In genomic region chr6:149153637-149154036, GRCh38 we compare ENCODE assay signal across 21 cellular contexts.
DNase-seq lines count a peak whose midpoint lies in the region; ATAC-seq and TF ChIP-seq lines count a peak whose summit lies in the region.
"Had no signal": no experiment of that assay in that cellular context is flagged by ENCODE, and none has a peak within 500 bp of the region (broad histone marks: within the 10 kb centered on the region; RNA-seq: fewer than 3 reads in every experiment).

No MANE protein-coding gene starts in this region.

- H3K36me3 ChIP-seq in Loucy (ENCODE audit: insufficient read depth, low read length): no peaks in the 10 kb centered on the region
- H3K36me3 ChIP-seq: colonic mucosa, heart right ventricle, lower lobe of right lung, ovary, transverse colon had no signal

- H3K9me2 ChIP-seq in Loucy (replicated peaks; ENCODE audit: low read depth, low read length): no peaks in the 10 kb centered on the region

- CTCF ChIA-PET in activated naive CD4-positive, alpha-beta T cell treated with anti-CD3 and anti-CD28 coated beads, Interleukin-2, amount 10 ng/mL, durations not matched to agents 7 days and 5 days (lab: Charles Lee): interaction anchor here (0.6 to 1.2 kb wide), 4 partner anchors 59 to 278 kb away, joined by 3 to 5 read pairs (median 3); no protein-coding TSS in a partner anchor

- no peaks in the 10 kb centered on the region for H3F3A ChIP-seq in Loucy (ENCODE audit: low read depth)

- H3K79me2 ChIP-seq in Loucy (ENCODE audit: insufficient read depth, low read length): no peaks in the 10 kb centered on the region

- DNase-seq in activated naive CD4-positive, alpha-beta T cell treated with anti-CD3 and anti-CD28 coated beads, Interleukin-2, amount 10 ng/mL, durations not matched to agents 7 days and 5 days: no peak
- DNase-seq in activated naive CD4-positive, alpha-beta T cell treated with anti-CD3 and anti-CD28 coated beads, Interleukin-2, amount 50 U/mL, for 72 hours (ENCODE audit: low spot score in 2 of 2): no peak
- no peak for DNase-seq in activated T-helper 2 cell treated with anti-CD3 and anti-CD28 coated beads, Interferon-gamma antibody, Interleukin-2, Interleukin-4, amounts not matched to agents 10 μg/mL and 5 μg/mL and 100 μg/mL, durations not matched to agents 14 hours and 24 hours and 36 hours (ENCODE audit: low spot score)
- no peak for DNase-seq in sciatic nerve (ENCODE audit: low spot score)
- no peak for DNase-seq in stimulated activated CD4-positive, alpha-beta T cell treated with anti-CD3 and anti-CD28 coated beads, Interleukin-15, amount 100 ng/mL, for 24 hours
- DNase-seq: colonic mucosa; EL; heart right ventricle; HFFc6; lower lobe of right lung; NCI-H1105; NCI-H2081; NCI-H510A; ovary; right cardiac atrium; stimulated activated naive CD4-positive, alpha-beta T cell; transverse colon had no signal

- peaks cover 65% of the 10 kb centered on the region for H3K4me1 Mint-ChIP-seq in activated naive CD4-positive, alpha-beta T cell treated with anti-CD3 and anti-CD28 coated beads, Interleukin-2, amount 10 ng/mL, durations not matched to agents 7 days and 5 days
- H3K4me1 Mint-ChIP-seq in activated T-helper 2 cell treated with anti-CD3 and anti-CD28 coated beads, Interferon-gamma antibody, Interleukin-2, Interleukin-4, amounts not matched to agents 10 μg/mL and 5 μg/mL and 100 μg/mL, durations not matched to agents 14 hours and 24 hours and 36 hours (ENCODE audit: low read depth): peaks cover 61% of the 10 kb centered on the region

- peaks cover 2% of the 10 kb centered on the region for H3K4me1 ChIP-seq in Loucy (ENCODE audit: insufficient read depth, low read length, poor library complexity, severe bottlenecking)
- H3K4me1 ChIP-seq: colonic mucosa, lower lobe of right lung, transverse colon had no signal

- H3K27me3 ChIP-seq in Loucy (ENCODE audit: insufficient read depth, low read length, poor library complexity, severe bottlenecking): no peaks in the 10 kb centered on the region
- H3K27me3 ChIP-seq: colonic mucosa, ovary, transverse colon had no signal

- peak overlapping the region; percentile 33; the same call in 1 of the 2 replicates for H2AFZ ChIP-seq in Loucy (ENCODE audit: low read length)

- H3K4me3 ChIP-seq in Loucy (ENCODE audit: low read length, poor library complexity, severe bottlenecking): no peak overlapping the region
- H3K4me3 ChIP-seq: colonic mucosa, heart right ventricle, lower lobe of right lung, ovary, transverse colon had no signal

- no peaks in the 10 kb centered on the region for H3K9me3 ChIP-seq in Loucy (ENCODE audit: insufficient read depth, low read depth, low read length)
- H3K9me3 ChIP-seq: colonic mucosa, heart right ventricle, lower lobe of right lung, ovary, transverse colon had no signal

- no peak overlapping the region for H3K4me2 ChIP-seq in Loucy (ENCODE audit: low read depth, low read length, poor library complexity, severe bottlenecking)

- intact Hi-C loops in activated T-helper 2 cell treated with anti-CD3 and anti-CD28 coated beads, Interferon-gamma antibody, Interleukin-2, Interleukin-4, amounts not matched to agents 10 μg/mL and 5 μg/mL and 100 μg/mL, durations not matched to agents 14 hours and 24 hours and 36 hours (cut with micrococcal nuclease): loop anchor here (5.0 kb wide), 1 partner anchor 234 kb away; no protein-coding TSS in a partner anchor
- intact Hi-C loops in sciatic nerve (cut with DNase I): no loop called here

- no peak for ATAC-seq in activated naive CD4-positive, alpha-beta T cell treated with anti-CD3 and anti-CD28 coated beads, Interleukin-2, amount 50 U/mL, for 72 hours
- ATAC-seq in sciatic nerve: peak; percentile 47
- no peak for ATAC-seq in HG02885 (IDR thresholded peaks at IDR 0.05; ENCODE audit: poor library complexity, unreplicated experiment)
- ATAC-seq in GM18858 (IDR thresholded peaks at IDR 0.05; ENCODE audit: unreplicated experiment): no peak
- ATAC-seq: right cardiac atrium had no signal

- no peak overlapping the region for H3K4me3 Mint-ChIP-seq in activated naive CD4-positive, alpha-beta T cell treated with anti-CD3 and anti-CD28 coated beads, Interleukin-2, amount 10 ng/mL, durations not matched to agents 7 days and 5 days
- H3K4me3 Mint-ChIP-seq in activated T-helper 2 cell treated with anti-CD3 and anti-CD28 coated beads, Interferon-gamma antibody, Interleukin-2, Interleukin-4, amounts not matched to agents 10 μg/mL and 5 μg/mL and 100 μg/mL, durations not matched to agents 14 hours and 24 hours and 36 hours (ENCODE audit: low read depth): peak overlapping the region; percentile 34
- H3K4me3 Mint-ChIP-seq: brain, HFFc6 had no signal

- peaks cover 44% of the 10 kb centered on the region for H3K9me3 Mint-ChIP-seq in activated naive CD4-positive, alpha-beta T cell treated with anti-CD3 and anti-CD28 coated beads, Interleukin-2, amount 10 ng/mL, durations not matched to agents 7 days and 5 days
- peaks cover 16 to 34% of the 10 kb centered on the region in 2 donors for H3K9me3 Mint-ChIP-seq in activated naive CD4-positive, alpha-beta T cell treated with anti-CD3 and anti-CD28 coated beads, Interleukin-2, amount 50 U/mL, for 72 hours
- H3K9me3 Mint-ChIP-seq in activated T-helper 2 cell treated with anti-CD3 and anti-CD28 coated beads, Interferon-gamma antibody, Interleukin-2, Interleukin-4, amounts not matched to agents 10 μg/mL and 5 μg/mL and 100 μg/mL, durations not matched to agents 14 hours and 24 hours and 36 hours: peaks cover 30% of the 10 kb centered on the region
- H3K9me3 Mint-ChIP-seq: HFFc6 had no signal

- H4K20me1 ChIP-seq in Loucy (ENCODE audit: insufficient read depth, low read length, poor library complexity, severe bottlenecking): no peaks in the 10 kb centered on the region

- H3K9ac ChIP-seq in Loucy (ENCODE audit: low read depth, low read length, poor library complexity, severe bottlenecking): no peak overlapping the region

- peaks cover 82% of the 10 kb centered on the region for H3K36me3 Mint-ChIP-seq in activated naive CD4-positive, alpha-beta T cell treated with anti-CD3 and anti-CD28 coated beads, Interleukin-2, amount 10 ng/mL, durations not matched to agents 7 days and 5 days
- peaks cover 23 to 86% of the 10 kb centered on the region in 2 donors for H3K36me3 Mint-ChIP-seq in activated naive CD4-positive, alpha-beta T cell treated with anti-CD3 and anti-CD28 coated beads, Interleukin-2, amount 50 U/mL, for 72 hours
- peaks cover 68% of the 10 kb centered on the region for H3K36me3 Mint-ChIP-seq in activated T-helper 2 cell treated with anti-CD3 and anti-CD28 coated beads, Interferon-gamma antibody, Interleukin-2, Interleukin-4, amounts not matched to agents 10 μg/mL and 5 μg/mL and 100 μg/mL, durations not matched to agents 14 hours and 24 hours and 36 hours (ENCODE audit: low read depth)
- H3K36me3 Mint-ChIP-seq: brain had no signal

- no peaks in the 10 kb centered on the region for H3K27me3 Mint-ChIP-seq in activated naive CD4-positive, alpha-beta T cell treated with anti-CD3 and anti-CD28 coated beads, Interleukin-2, amount 10 ng/mL, durations not matched to agents 7 days and 5 days
- no peaks in the 10 kb centered on the region for H3K27me3 Mint-ChIP-seq in activated T-helper 2 cell treated with anti-CD3 and anti-CD28 coated beads, Interferon-gamma antibody, Interleukin-2, Interleukin-4, amounts not matched to agents 10 μg/mL and 5 μg/mL and 100 μg/mL, durations not matched to agents 14 hours and 24 hours and 36 hours (ENCODE audit: low read depth)
- H3K27me3 Mint-ChIP-seq: brain had no signal

- TF ChIP-seq CTCF in Loucy (conservative IDR thresholded peaks at IDR 0.05; ENCODE audit: low read length): no peak

- H3K27ac Mint-ChIP-seq in activated naive CD4-positive, alpha-beta T cell treated with anti-CD3 and anti-CD28 coated beads, Interleukin-2, amount 10 ng/mL, durations not matched to agents 7 days and 5 days: peak overlapping the region; percentile 79
- H3K27ac Mint-ChIP-seq in activated naive CD4-positive, alpha-beta T cell treated with anti-CD3 and anti-CD28 coated beads, Interleukin-2, amount 50 U/mL, for 72 hours: peak overlapping the region in 1 of 2 donors; percentile 70
- peak overlapping the region; percentile 92 for H3K27ac Mint-ChIP-seq in activated T-helper 2 cell treated with anti-CD3 and anti-CD28 coated beads, Interferon-gamma antibody, Interleukin-2, Interleukin-4, amounts not matched to agents 10 μg/mL and 5 μg/mL and 100 μg/mL, durations not matched to agents 14 hours and 24 hours and 36 hours
- H3K27ac Mint-ChIP-seq: HFFc6 had no signal
